In genomic region chr1:25768999-25769398, GRCh38 we compare ENCODE assay signal across 15 cellular contexts.
"Had no signal": no experiment of that assay in that cellular context is flagged by ENCODE, and none has a peak within 500 bp of the region (broad histone marks: within the 10 kb centered on the region; RNA-seq: fewer than 3 reads in every experiment).

No MANE protein-coding gene starts in this region.

- H3K4me3 Mint-ChIP-seq: activated CD8-positive, alpha-beta memory T cell treated with anti-CD3 and anti-CD28 coated beads, Interleukin-2, amount 10 ng/mL, durations not matched to agents 7 days and 5 days; activated T-cell treated with anti-CD3 and anti-CD28 coated beads, Interleukin-2, amount 50 U/mL, for 4 hours; effector memory CD8-positive, alpha-beta T cell had no signal

- H3K27ac Mint-ChIP-seq: activated CD8-positive, alpha-beta memory T cell treated with anti-CD3 and anti-CD28 coated beads, Interleukin-2, amount 10 ng/mL, durations not matched to agents 7 days and 5 days had no signal

- H3K27me3 Mint-ChIP-seq: effector memory CD8-positive, alpha-beta T cell had no signal

- H3K9me3 Mint-ChIP-seq: activated T-cell treated with anti-CD3 and anti-CD28 coated beads, Interleukin-2, amount 50 U/mL, for 4 hours; effector memory CD8-positive, alpha-beta T cell had no signal

- DNase-seq: activated CD4-positive, alpha-beta T cell treated with anti-CD3 and anti-CD28 coated beads, Interleukin-2, amount 50 U/mL, for 48 hours; activated CD4-positive, CD25-positive, alpha-beta regulatory T cell treated with anti-CD3 and anti-CD28 coated beads, Interleukin-2, amount 50 U/mL, for 72 hours; activated CD8-positive, alpha-beta memory T cell treated with anti-CD3 and anti-CD28 coated beads, Interleukin-2, amount 10 ng/mL, durations not matched to agents 7 days and 5 days; activated naive CD4-positive, alpha-beta T cell; activated T-cell treated with anti-CD3 and anti-CD28 coated beads, Interleukin-2, amount 50 U/mL, for 4 hours; adrenal gland; central memory CD4-positive, alpha-beta T cell; cortex of kidney; effector memory CD8-positive, alpha-beta T cell; left lung; pancreas; stimulated activated CD4-positive, alpha-beta T cell treated with anti-CD3 and anti-CD28 coated beads, Interleukin-4, amount 100 ng/mL, for 1 hour; thyroid gland; uterus had no signal

- ATAC-seq: activated CD8-positive, alpha-beta memory T cell treated with anti-CD3 and anti-CD28 coated beads, Interleukin-2, amount 10 ng/mL, durations not matched to agents 7 days and 5 days; activated T-cell treated with anti-CD3 and anti-CD28 coated beads, Interleukin-2, amount 50 U/mL, for 4 hours; effector memory CD8-positive, alpha-beta T cell; gastroesophageal sphincter; left lung; pancreas had no signal
